In genomic region chr6:114648847-114649246, GRCh38 we compare ENCODE assay signal across 27 cellular contexts.
"Had no signal": no experiment of that assay in that cellular context is flagged by ENCODE, and none has a peak within 500 bp of the region (broad histone marks: within the 10 kb centered on the region; RNA-seq: fewer than 3 reads in every experiment).

No MANE protein-coding gene starts in this region.

- H3K9me3 Mint-ChIP-seq: nephron; stimulated activated naive CD8-positive, alpha-beta T cell treated with anti-CD3 and anti-CD28 coated beads, Interleukin-15, amount 100 ng/mL, for 72 hours had no signal

- H2AFZ ChIP-seq: parathyroid adenoma had no signal

- H3K9ac ChIP-seq: parathyroid adenoma had no signal

- H3K9me3 ChIP-seq: lower lobe of right lung, psoas muscle, right atrium auricular region, right lobe of liver, transverse colon, upper lobe of left lung, vagina had no signal

- H3K4me1 ChIP-seq: left lung, lower lobe of right lung, parathyroid adenoma, psoas muscle, right atrium auricular region, right lobe of liver, transverse colon, upper lobe of left lung, vagina had no signal

- H3K4me1 Mint-ChIP-seq: naive thymus-derived CD8-positive, alpha-beta T cell; nephron; stimulated activated memory B cell treated with anti-CD40 and anti-IgM and Interleukin-4, amounts not matched to agents 10 μg/mL and 1 μg/mL and 100 μg/mL, for 72 hours; stimulated activated naive CD8-positive, alpha-beta T cell treated with anti-CD3 and anti-CD28 coated beads, Interleukin-15, amount 100 ng/mL, for 72 hours had no signal

- DNase-seq: hypothalamus; kidney glomerular epithelial cell; left colon; left lung; lower lobe of right lung; mammary epithelial cell; mesenchymal stem cell; naive thymus-derived CD8-positive, alpha-beta T cell; nucleus accumbens; psoas muscle; right lobe of liver; stimulated activated CD4-positive, alpha-beta T cell treated with anti-CD3 and anti-CD28 coated beads, Interleukin-1b, Interleukin-23, amount 100 ng/mL, for 48 hours; stimulated activated CD4-positive, alpha-beta T cell treated with anti-CD3 and anti-CD28 coated beads, Interleukin-2, amount 100 ng/mL, for 48 hours; stimulated activated CD4-positive, alpha-beta T cell treated with anti-CD3 and anti-CD28 coated beads, Interleukin-4, amount 100 ng/mL, for 4 hours; stimulated activated CD8-positive, alpha-beta memory T cell treated with anti-CD3 and anti-CD28 coated beads, Interleukin-4, amount 100 ng/mL, for 48 hours; stimulated activated naive CD4-positive, alpha-beta T cell treated with Interleukin-2 at 50 U/mL for 16 hours; stimulated activated naive CD8-positive, alpha-beta T cell treated with anti-CD3 and anti-CD28 coated beads, Interleukin-15, amount 100 ng/mL, for 72 hours; substantia nigra; transverse colon; upper lobe of left lung had no signal

- H3K27me3 ChIP-seq: left lung, right atrium auricular region, right lobe of liver, transverse colon, upper lobe of left lung, vagina had no signal

- H3K79me2 ChIP-seq: parathyroid adenoma had no signal

- H3K4me2 ChIP-seq: smooth muscle cell had no signal

- H3K36me3 Mint-ChIP-seq: naive thymus-derived CD8-positive, alpha-beta T cell; stimulated activated memory B cell treated with anti-CD40 and anti-IgM and Interleukin-4, amounts not matched to agents 10 μg/mL and 1 μg/mL and 100 μg/mL, for 72 hours had no signal

- H3K27me3 Mint-ChIP-seq: naive thymus-derived CD8-positive, alpha-beta T cell; stimulated activated memory B cell treated with anti-CD40 and anti-IgM and Interleukin-4, amounts not matched to agents 10 μg/mL and 1 μg/mL and 100 μg/mL, for 72 hours; stimulated activated naive CD8-positive, alpha-beta T cell treated with anti-CD3 and anti-CD28 coated beads, Interleukin-15, amount 100 ng/mL, for 72 hours had no signal

- H3K4me3 ChIP-seq: left lung, lower lobe of right lung, psoas muscle, right atrium auricular region, right lobe of liver, smooth muscle cell, transverse colon, upper lobe of left lung, vagina had no signal

- H3K27ac Mint-ChIP-seq: naive thymus-derived CD8-positive, alpha-beta T cell; nephron; stimulated activated memory B cell treated with anti-CD40 and anti-IgM and Interleukin-4, amounts not matched to agents 10 μg/mL and 1 μg/mL and 100 μg/mL, for 72 hours; stimulated activated naive CD8-positive, alpha-beta T cell treated with anti-CD3 and anti-CD28 coated beads, Interleukin-15, amount 100 ng/mL, for 72 hours had no signal

- H3K4me3 Mint-ChIP-seq: naive thymus-derived CD8-positive, alpha-beta T cell; nephron; neural crest cell; stimulated activated memory B cell treated with anti-CD40 and anti-IgM and Interleukin-4, amounts not matched to agents 10 μg/mL and 1 μg/mL and 100 μg/mL, for 72 hours; stimulated activated naive CD8-positive, alpha-beta T cell treated with anti-CD3 and anti-CD28 coated beads, Interleukin-15, amount 100 ng/mL, for 72 hours had no signal

- H3K27ac ChIP-seq: left lung, lower lobe of right lung, parathyroid adenoma, psoas muscle, right atrium auricular region, right lobe of liver, transverse colon, upper lobe of left lung, vagina had no signal

- H3K36me3 ChIP-seq: left lung, lower lobe of right lung, right atrium auricular region, right lobe of liver, transverse colon, upper lobe of left lung, vagina had no signal
